Comparison of ENCODE assay signal across 24 cellular contexts in the genomic region with DNA sequence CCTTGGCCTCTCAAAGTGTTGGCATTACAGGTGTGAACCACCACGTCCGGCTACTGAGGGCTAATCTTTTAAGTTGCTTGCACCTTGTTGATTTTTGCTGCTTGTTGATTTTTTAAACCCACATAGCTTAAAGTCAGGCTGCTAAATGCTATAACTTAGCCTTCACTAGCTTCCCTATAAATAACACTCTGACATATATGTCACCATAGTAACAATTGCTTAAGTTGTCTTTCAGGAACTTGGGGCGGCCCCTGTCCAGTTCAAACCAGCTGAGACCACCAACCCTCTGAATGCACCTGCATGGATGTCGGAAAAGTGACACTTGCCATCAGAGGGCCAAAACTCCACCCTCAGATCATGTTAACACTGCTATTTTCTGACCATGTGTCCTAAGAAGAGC. TPM values are rescaled to one million over a fixed set of nuclear protein-coding genes. Genes with fewer than 3 reads are reported as not detected.
"Had no signal": no experiment of that assay in that cellular context is flagged by ENCODE, and none has a peak within 500 bp of the region (broad histone marks: within the 10 kb centered on the region; RNA-seq: fewer than 3 reads in every experiment).

No MANE protein-coding gene starts in this region.

- ATAC-seq: activated CD4-positive, alpha-beta T cell treated with anti-CD3 and anti-CD28 coated beads for 36 hours; activated CD8-positive, alpha-beta T cell treated with anti-CD3 and anti-CD28 coated beads, Interleukin-2, amount 10 ng/mL, durations not matched to agents 7 days and 5 days; T-cell had no signal

- H3K9ac ChIP-seq: KMS-11 had no signal

- H3K4me3 Mint-ChIP-seq: activated CD4-positive, alpha-beta T cell treated with anti-CD3 and anti-CD28 coated beads for 36 hours; activated CD8-positive, alpha-beta T cell treated with anti-CD3 and anti-CD28 coated beads, Interleukin-2, amount 10 ng/mL, durations not matched to agents 7 days and 5 days; activated naive CD8-positive, alpha-beta T cell treated with anti-CD3 and anti-CD28 coated beads, Interleukin-2, amount 10 ng/mL, durations not matched to agents 7 days and 5 days; IgD-negative memory B cell; T-cell had no signal

- H3K9me3 ChIP-seq: adrenal gland, breast epithelium had no signal

- H3K4me2 ChIP-seq: KMS-11 had no signal

- DNase-seq: activated CD4-positive, alpha-beta T cell treated with anti-CD3 and anti-CD28 coated beads for 36 hours; activated CD8-positive, alpha-beta memory T cell treated with anti-CD3 and anti-CD28 coated beads, Interleukin-2, amount 50 U/mL, for 48 hours; activated CD8-positive, alpha-beta T cell treated with anti-CD3 and anti-CD28 coated beads, Interleukin-2, amount 10 ng/mL, durations not matched to agents 7 days and 5 days; activated naive CD4-positive, alpha-beta T cell treated with anti-CD3 and anti-CD28 coated beads, Interleukin-2, amount 50 U/mL, for 16 hours; activated naive CD8-positive, alpha-beta T cell treated with anti-CD3 and anti-CD28 coated beads, Interleukin-2, amount 10 ng/mL, durations not matched to agents 7 days and 5 days; activated T-cell treated with anti-CD3 and anti-CD28 coated beads, Interleukin-2, amount 50 U/mL, for 1 hour; adrenal gland; anterior cingulate cortex; caudate nucleus; NCI-H1105 treated with DMSO at 0.1 percent for 48 hours; NCI-H1436 treated with DMSO at 0.1 percent for 48 hours; NCI-H187; NCI-H2081; NCI-H510A treated with DMSO at 0.1 percent for 48 hours; NCI-H69; NK-92 treated with Interleukin-12 subunit alpha and Interleukin-12 subunit beta, amount 100 ng/mL, for 24 hours; SIG-M5; T-cell; T-helper 2 cell; T1000 had no signal

- H3K27me3 ChIP-seq: adrenal gland, breast epithelium had no signal

- H3K4me1 Mint-ChIP-seq: IgD-negative memory B cell had no signal

- H3K27ac Mint-ChIP-seq: activated CD4-positive, alpha-beta T cell treated with anti-CD3 and anti-CD28 coated beads for 36 hours; activated CD8-positive, alpha-beta T cell treated with anti-CD3 and anti-CD28 coated beads, Interleukin-2, amount 10 ng/mL, durations not matched to agents 7 days and 5 days; activated naive CD8-positive, alpha-beta T cell treated with anti-CD3 and anti-CD28 coated beads, Interleukin-2, amount 10 ng/mL, durations not matched to agents 7 days and 5 days; IgD-negative memory B cell; T-cell had no signal

- H3K4me1 ChIP-seq: adrenal gland, breast epithelium had no signal

- H3K27me3 Mint-ChIP-seq: activated CD4-positive, alpha-beta T cell treated with anti-CD3 and anti-CD28 coated beads for 36 hours; activated naive CD8-positive, alpha-beta T cell treated with anti-CD3 and anti-CD28 coated beads, Interleukin-2, amount 10 ng/mL, durations not matched to agents 7 days and 5 days; T-cell had no signal

- H3K27ac ChIP-seq: adrenal gland, breast epithelium, KMS-11 had no signal

- H3K4me3 ChIP-seq: adrenal gland, breast epithelium had no signal

- H3K36me3 Mint-ChIP-seq: activated naive CD8-positive, alpha-beta T cell treated with anti-CD3 and anti-CD28 coated beads, Interleukin-2, amount 10 ng/mL, durations not matched to agents 7 days and 5 days; IgD-negative memory B cell; T-cell had no signal

- H3K9me3 Mint-ChIP-seq: activated naive CD8-positive, alpha-beta T cell treated with anti-CD3 and anti-CD28 coated beads, Interleukin-2, amount 10 ng/mL, durations not matched to agents 7 days and 5 days; IgD-negative memory B cell; T-cell had no signal

- H3K36me3 ChIP-seq: adrenal gland, breast epithelium had no signal

RNA-seq across cellular contexts. Expression of gene ST8SIA6, which starts 47.4 kb away (rescaled TPM):
- total RNA-seq: activated CD4-positive, alpha-beta T cell treated with anti-CD3 and anti-CD28 coated beads for 36 hours; activated CD8-positive, alpha-beta T cell treated with anti-CD3 and anti-CD28 coated beads, Interleukin-2, amount 10 ng/mL, durations not matched to agents 7 days and 5 days; RPMI7951 had no signal
